ENCODE assay signal across 17 cellular contexts in the genomic region with DNA sequence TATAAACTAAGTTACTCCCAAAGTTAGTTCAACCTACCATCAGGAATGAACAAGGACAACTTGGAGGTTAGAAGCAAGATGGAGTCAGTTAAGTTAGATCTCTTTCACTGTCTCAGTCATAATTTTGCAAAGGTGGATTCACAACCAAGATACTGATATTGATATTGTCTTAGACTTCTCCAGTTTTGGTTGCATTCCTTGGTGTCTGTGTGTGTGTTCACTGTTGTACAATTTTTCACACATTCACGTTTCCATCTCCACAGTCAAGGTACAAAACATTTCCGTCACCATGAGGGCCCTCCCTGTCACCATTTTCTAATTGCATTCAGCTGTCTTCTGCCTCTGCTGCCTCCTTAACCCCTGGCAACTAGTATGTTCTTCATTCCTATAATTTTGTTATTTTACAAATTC. TPM values are rescaled to one million over a fixed set of nuclear protein-coding genes. Genes with fewer than 3 reads are reported as not detected.
A peak's percentile ranks its signal among the peaks of the same experiment; 100 is the strongest.
DNase-seq lines count a peak whose midpoint lies in the region; ATAC-seq, FAIRE-seq and TF ChIP-seq lines count a peak whose summit lies in the region.
"Had no signal": no experiment of that assay in that cellular context is flagged by ENCODE, and none has a peak within 500 bp of the region (broad histone marks: within the 10 kb centered on the region; RNA-seq: fewer than 3 reads in every experiment).

No MANE protein-coding gene starts in this region.

- POLR2A ChIA-PET in SK-N-SH (lab: Yijun Ruan, JAX) (no interaction called here), endothelial cell of umbilical vein (lab: Charles Lee) (no interaction called here)

- DNase-seq in SK-N-SH, result no peak
- no peak for DNase-seq in endothelial cell of umbilical vein (ENCODE audit: low read depth, low spot score)
- no peak for DNase-seq in right cardiac atrium
- no peak for DNase-seq in thoracic aorta (ENCODE audit: low spot score)
- DNase-seq in neural progenitor cell (ENCODE audit: low spot score), result no peak
- DNase-seq in iPS-NIHi7 (ENCODE audit: extremely low spot score), result no peak
- DNase-seq: GF-D8, NCI-H1092 treated with DMSO at 0.1 percent for 48 hours, NCI-H1930, NCI-H2171, NCI-H82 had no signal

- no peak for TF ChIP-seq RAD21 in SK-N-SH (IDR thresholded peaks at IDR 0.05; ENCODE audit: low read length)

- H3K79me2 ChIP-seq in SK-N-SH (ENCODE audit: insufficient read depth), result no peaks in the 10 kb centered on the region
- H3K79me2 ChIP-seq in endothelial cell of umbilical vein (ENCODE audit: control insufficient read depth, insufficient read depth, low read length), result no peaks in the 10 kb centered on the region
- no peaks in the 10 kb centered on the region for H3K79me2 ChIP-seq in neural progenitor cell (ENCODE audit: low read depth)

- H3K36me3 ChIP-seq in SK-N-SH (replicated peaks in 1 of 2; ENCODE audit: control insufficient read depth in 1 of 2, insufficient read depth in 2 of 2, low read length in 1 of 2) (no peaks in the 10 kb centered on the region), endothelial cell of umbilical vein (ENCODE audit: control insufficient read depth in 2 of 2, extremely low read depth in 1 of 2, insufficient read depth in 2 of 2, low read length in 2 of 2) (no peaks in the 10 kb centered on the region), thoracic aorta (no peaks in the 10 kb centered on the region), neural progenitor cell (no peaks in the 10 kb centered on the region)
- H3K36me3 ChIP-seq: BLaER1 had no signal

- H3K9me3 ChIP-seq in SK-N-SH (no peaks in the 10 kb centered on the region), endothelial cell of umbilical vein (replicated peaks; ENCODE audit: control insufficient read depth, insufficient read depth, low read length) (no peaks in the 10 kb centered on the region), right cardiac atrium (ENCODE audit: control insufficient read depth, low read length) (no peaks in the 10 kb centered on the region), thoracic aorta (no peaks in the 10 kb centered on the region), neural progenitor cell (ENCODE audit: low read depth) (no peaks in the 10 kb centered on the region)
- H3K9me3 ChIP-seq: BLaER1 had no signal

- H3K9me3 Mint-ChIP-seq in neural progenitor cell, result peaks cover 2% of the 10 kb centered on the region

- CTCF ChIA-PET in SK-N-SH (lab: Yijun Ruan, JAX), result interaction anchor here (2.4 kb wide), 1 partner anchor 17 kb away, joined by 19 read pairs; no protein-coding TSS in a partner anchor
- CTCF ChIA-PET in endothelial cell of umbilical vein (lab: Charles Lee), result interaction anchor here (1.3 to 1.5 kb wide), 2 partner anchors 17 to 52 kb away, joined by 5 to 9 read pairs; no protein-coding TSS in a partner anchor

- dilution Hi-C loops in endothelial cell of umbilical vein (cut with MboI; ENCODE audit: extremely low pct_ligation_motif_present, low sequenced_read_pairs), result no loop called here

- no peak for TF ChIP-seq POLR2A in endothelial cell of umbilical vein (IDR thresholded peaks at IDR 0.05; ENCODE audit: low read depth, low read length)

- H3F3A ChIP-seq in SK-N-SH (replicated peaks; ENCODE audit: insufficient read depth), result no peaks in the 10 kb centered on the region
- no peaks in the 10 kb centered on the region for H3F3A ChIP-seq in neural progenitor cell (ENCODE audit: low read depth)

- H3K9me2 ChIP-seq in SK-N-SH, result no peaks in the 10 kb centered on the region

- TF ChIP-seq CTCF in SK-N-SH (IDR thresholded peaks at IDR 0.05), result no peak
- no peak for TF ChIP-seq CTCF in endothelial cell of umbilical vein (IDR thresholded peaks at IDR 0.05; ENCODE audit: extremely low read depth in 1 of 2, insufficient read depth in 1 of 2, low read depth in 1 of 2, low read length in 2 of 2)
- no peak for TF ChIP-seq CTCF in thoracic aorta (IDR thresholded peaks at IDR 0.05)
- no peak for TF ChIP-seq CTCF in neural progenitor cell (IDR thresholded peaks at IDR 0.05)

- intact Hi-C loops in endothelial cell of umbilical vein (cut with micrococcal nuclease), result no loop called here
- intact Hi-C loops in right cardiac atrium (cut with DNase I), result loop anchor here in 1 of 4 donors (5.0 kb wide), 1 partner anchor 35 kb away; no protein-coding TSS in a partner anchor

- H3K4me1 ChIP-seq in SK-N-SH (ENCODE audit: control insufficient read depth in 1 of 2, insufficient read depth in 2 of 2, low read depth in 1 of 2, low read length in 1 of 2) (no peaks in the 10 kb centered on the region), endothelial cell of umbilical vein (ENCODE audit: control insufficient read depth, extremely low read depth, insufficient read depth, low read length) (peaks cover 13% of the 10 kb centered on the region), right cardiac atrium (ENCODE audit: control insufficient read depth, insufficient read depth, low read length) (peaks cover 2% of the 10 kb centered on the region), thoracic aorta (ENCODE audit: control insufficient read depth in 1 of 2, low read depth in 2 of 2) (peaks cover 0 to 21% of the 10 kb centered on the region in 2 donors), neural progenitor cell (peaks cover 21% of the 10 kb centered on the region)
- H3K4me1 ChIP-seq: BLaER1 had no signal

- no peak for FAIRE-seq in endothelial cell of umbilical vein (lab: Jason Lieb, UNC)
- FAIRE-seq: RCC 7860 had no signal

- H3K36me3 Mint-ChIP-seq in neural progenitor cell, result no peaks in the 10 kb centered on the region

- H3K9ac ChIP-seq in SK-N-SH (no peak overlapping the region), endothelial cell of umbilical vein (replicated peaks; ENCODE audit: extremely low read depth, insufficient read depth, low read length) (no peak overlapping the region), neural progenitor cell (no peak overlapping the region)
- H3K9ac ChIP-seq: BLaER1 had no signal

- H3K27ac ChIP-seq in SK-N-SH (ENCODE audit: low read depth in 2 of 2, low read length in 1 of 2), result no peak overlapping the region
- H3K27ac ChIP-seq in endothelial cell of umbilical vein (ENCODE audit: insufficient read depth, low read depth, low read length), result no peak overlapping the region
- peak overlapping the region; percentile 43 for H3K27ac ChIP-seq in right cardiac atrium (ENCODE audit: low read length)
- H3K27ac ChIP-seq in thoracic aorta, result peak overlapping the region; percentile 58 to 71
- H3K27ac ChIP-seq in neural progenitor cell, result no peak overlapping the region
- H3K27ac ChIP-seq: 22Rv1, BLaER1 had no signal

- H3K27ac Mint-ChIP-seq in neural progenitor cell, result no peak overlapping the region

- H3K4me3 ChIP-seq in SK-N-SH (ENCODE audit: low read depth in 2 of 2, low read length in 1 of 2) (no peak overlapping the region), endothelial cell of umbilical vein (replicated peaks in 1 of 3; ENCODE audit: insufficient read depth in 1 of 3, low read depth in 1 of 3, low read length in 3 of 3) (no peak overlapping the region), right cardiac atrium (ENCODE audit: low read length) (no peak overlapping the region), thoracic aorta (no peak overlapping the region), neural progenitor cell (no peak overlapping the region)
- H3K4me3 ChIP-seq: BLaER1 had no signal

- BruUV-seq in endothelial cell of umbilical vein (replicated peaks; lab: Mats Ljungman, UMichigan), result no TSS peak

- ATAC-seq in SK-N-SH treated with all-trans-retinoic acid at 6 μM for 48 hours (no peak), right cardiac atrium (peak in 1 of 2 donors; percentile 59), thoracic aorta (ENCODE audit: insufficient number of reproducible peaks, low FRiP score, low read depth) (no peak), HG03342 (IDR thresholded peaks at IDR 0.05; ENCODE audit: unreplicated experiment) (no peak)

- H3K9me1 ChIP-seq in endothelial cell of umbilical vein (replicated peaks; ENCODE audit: control insufficient read depth, extremely low read depth, insufficient read depth, low read length), result no peaks in the 10 kb centered on the region

- H4K20me1 ChIP-seq in SK-N-SH (ENCODE audit: insufficient read depth) (no peaks in the 10 kb centered on the region), endothelial cell of umbilical vein (replicated peaks; ENCODE audit: control insufficient read depth, extremely low read depth, insufficient read depth, low read length) (no peaks in the 10 kb centered on the region), neural progenitor cell (ENCODE audit: low read depth) (no peaks in the 10 kb centered on the region)
- H4K20me1 ChIP-seq: BLaER1 had no signal

- no peak overlapping the region for H3K4me3 Mint-ChIP-seq in neural progenitor cell

- H3K4me1 Mint-ChIP-seq in neural progenitor cell, result no peaks in the 10 kb centered on the region

- peaks cover 2% of the 10 kb centered on the region for H3K27me3 Mint-ChIP-seq in neural progenitor cell (ENCODE audit: insufficient read depth, low read depth)

- H3K27me3 ChIP-seq in SK-N-SH (ENCODE audit: insufficient read depth), result no peaks in the 10 kb centered on the region
- H3K27me3 ChIP-seq in endothelial cell of umbilical vein (ENCODE audit: control insufficient read depth in 2 of 2, insufficient read depth in 2 of 2, low read length in 2 of 2), result no peaks in the 10 kb centered on the region
- H3K27me3 ChIP-seq in right cardiac atrium (ENCODE audit: control insufficient read depth, insufficient read depth), result no peaks in the 10 kb centered on the region
- H3K27me3 ChIP-seq in thoracic aorta (replicated peaks; ENCODE audit: insufficient read depth), result no peaks in the 10 kb centered on the region
- H3K27me3 ChIP-seq in neural progenitor cell, result no peaks in the 10 kb centered on the region
- H3K27me3 ChIP-seq: BLaER1 had no signal

- no peak overlapping the region for H2AFZ ChIP-seq in SK-N-SH (ENCODE audit: low read depth)
- peak overlapping the region; percentile 74 for H2AFZ ChIP-seq in endothelial cell of umbilical vein (ENCODE audit: low read depth, low read length)
- no peak overlapping the region for H2AFZ ChIP-seq in neural progenitor cell (replicated peaks)

- H3K4me2 ChIP-seq in SK-N-SH (0 out of 2 replicates have a peak overlapping the region, but pooled peaks have one; percentile 3), endothelial cell of umbilical vein (ENCODE audit: insufficient read depth, low read length) (peak overlapping the region; percentile 6), neural progenitor cell (no peak overlapping the region)
- H3K4me2 ChIP-seq: BLaER1 had no signal

- TF ChIP-seq EP300 in SK-N-SH (IDR thresholded peaks at IDR 0.05; ENCODE audit: borderline replicate concordance in 1 of 2, low read depth in 1 of 2, low read length in 1 of 2), result no peak

- 55% methylated on average over 2 of the region's 2 CpGs for WGBS in SK-N-SH (ENCODE audit: low lambda C conversion rate)
- 58% methylated on average over 2 of the region's 2 CpGs for whole genome bisulfite sequencing in right cardiac atrium

RNA-seq across cellular contexts. Expression of gene AKR1E2, which starts 41.1 kb away (rescaled TPM):
- polyA plus RNA-seq in SK-N-SH (2012; rRNA removed), result 5.8 and 6.9 TPM in 2 replicates
- polyA plus RNA-seq in SK-N-SH (2012; cell fraction: cytosol; rRNA removed), result 4.3 and 5.0 TPM in 2 replicates
- 17.5 and 19.0 TPM in 2 replicates for polyA plus RNA-seq in SK-N-SH (2012; cell fraction: nucleus; rRNA removed)
- total RNA-seq in endothelial cell of umbilical vein, result 5.8 and 8.2 TPM in 2 replicates
- 4.0 and 4.9 TPM in 2 replicates for polyA plus RNA-seq in endothelial cell of umbilical vein
- 4.1 and 6.8 TPM in 2 replicates for polyA plus RNA-seq in endothelial cell of umbilical vein (2011; cell fraction: cytosol; rRNA removed)
- 11.0 and 15.6 TPM in 2 replicates for polyA plus RNA-seq in endothelial cell of umbilical vein (2011; cell fraction: nucleus; rRNA removed)
- 5.0 and 7.2 TPM in 2 replicates for polyA plus RNA-seq in endothelial cell of umbilical vein (2012)
- polyA minus RNA-seq in endothelial cell of umbilical vein, result 17.1 and 21.8 TPM in 2 replicates
- not detected for polyA minus RNA-seq in endothelial cell of umbilical vein (2011; cell fraction: cytosol; rRNA and poly(A)+ RNA removed)
- polyA minus RNA-seq in endothelial cell of umbilical vein (2011; cell fraction: nucleus; rRNA and poly(A)+ RNA removed), result 12.1 and 14.2 TPM in 2 replicates
- total RNA-seq in right cardiac atrium, result 10 to 100 TPM in 2 of 4 donors, 1 to 10 TPM in 2; 6.7 to 12.5 (median 9.2) TPM
- 3.1 TPM for polyA plus RNA-seq in right cardiac atrium
- 10 to 100 TPM; 11.1 to 17.6 TPM for total RNA-seq in thoracic aorta
- 3.4 and 4.4 TPM in 2 replicates for total RNA-seq in neural progenitor cell (ENCODE audit: low replicate concordance)
- total RNA-seq: NCI-H460 had no signal

Comparison
In these comparisons a context has a peak if more than half of its experiments do, and no peak if none do; other contexts are left out.
1. H3K27ac ChIP-seq: peak in right cardiac atrium (single experiment) and thoracic aorta (2 of 2); none in SK-N-SH (0 of 2), endothelial cell of umbilical vein (single experiment) and neural progenitor cell (single experiment).